ENCODE assay signal across 8 cellular contexts in the genomic region with DNA sequence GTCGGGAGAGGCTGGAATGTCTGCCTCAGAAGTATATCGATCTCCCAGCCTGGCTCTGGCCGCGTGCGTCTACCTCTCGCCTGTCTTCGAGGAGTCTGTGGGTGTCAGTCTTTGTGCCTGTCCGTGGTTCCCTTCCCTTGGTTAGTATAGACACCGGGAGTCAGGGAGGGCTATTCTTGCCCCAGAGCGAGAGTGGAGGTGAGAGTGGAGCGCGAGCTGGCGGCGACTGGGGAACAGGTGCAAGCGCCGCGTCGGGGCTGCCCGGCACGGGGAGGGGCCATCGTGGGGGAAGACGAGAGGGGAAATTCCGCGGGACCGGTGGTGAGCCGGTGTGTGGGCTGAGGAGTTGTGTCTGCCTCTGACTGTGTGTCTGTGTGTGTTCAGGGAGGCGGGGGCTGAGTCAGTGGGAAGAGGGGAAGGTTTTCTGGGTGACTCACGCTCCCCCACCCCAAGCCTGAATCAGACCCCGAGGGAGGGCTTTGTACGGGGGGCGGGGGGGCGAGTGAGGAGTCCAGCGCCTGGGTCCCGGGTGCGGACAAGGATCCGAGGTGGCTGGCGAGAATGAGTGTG. TPM values are rescaled to one million over a fixed set of nuclear protein-coding genes. Genes with fewer than 3 reads are reported as not detected.
DNase-seq lines count a peak whose midpoint lies in the region; ATAC-seq and TF ChIP-seq lines count a peak whose summit lies in the region.

No MANE protein-coding gene starts in this region.

- peak overlapping the region; percentile 99 for H3K27ac Mint-ChIP-seq in activated naive CD8-positive, alpha-beta T cell treated with anti-CD3 and anti-CD28 coated beads, Interleukin-2, amount 50 U/mL, for 24 hours

- H3K4me3 Mint-ChIP-seq in activated naive CD8-positive, alpha-beta T cell treated with anti-CD3 and anti-CD28 coated beads, Interleukin-2, amount 50 U/mL, for 24 hours: peak overlapping the region; percentile 91

- H3K27me3 ChIP-seq in left ventricle myocardium inferior (ENCODE audit: low read depth): no peaks in the 10 kb centered on the region
- no peaks in the 10 kb centered on the region for H3K27me3 ChIP-seq in vagina

- H3K9me3 ChIP-seq in left ventricle myocardium inferior (replicated peaks) (no peaks in the 10 kb centered on the region), vagina (no peaks in the 10 kb centered on the region)

- H3K4me1 Mint-ChIP-seq in activated naive CD8-positive, alpha-beta T cell treated with anti-CD3 and anti-CD28 coated beads, Interleukin-2, amount 50 U/mL, for 24 hours: peaks cover 58% of the 10 kb centered on the region

- H3K9me3 Mint-ChIP-seq in activated naive CD8-positive, alpha-beta T cell treated with anti-CD3 and anti-CD28 coated beads, Interleukin-2, amount 50 U/mL, for 24 hours: no peaks in the 10 kb centered on the region

- peaks cover 84% of the 10 kb centered on the region for H3K4me1 ChIP-seq in left ventricle myocardium inferior
- peaks cover 75% of the 10 kb centered on the region for H3K4me1 ChIP-seq in vagina

- H3K27me3 Mint-ChIP-seq in activated naive CD8-positive, alpha-beta T cell treated with anti-CD3 and anti-CD28 coated beads, Interleukin-2, amount 50 U/mL, for 24 hours: no peaks in the 10 kb centered on the region

- no peak for TF ChIP-seq POLR2A in vagina (IDR thresholded peaks at IDR 0.05)

- H3K36me3 ChIP-seq in left ventricle myocardium inferior: peaks cover 20% of the 10 kb centered on the region
- H3K36me3 ChIP-seq in vagina: peaks cover 0 to 17% of the 10 kb centered on the region in 2 donors

- DNase-seq in activated naive CD8-positive, alpha-beta T cell treated with anti-CD3 and anti-CD28 coated beads, Interleukin-2, amount 50 U/mL, for 24 hours: peak; percentile 96
- DNase-seq in left ventricle myocardium inferior (peak; percentile 55), pulmonary artery endothelial cell (ENCODE audit: low read depth, low spot score) (peak; percentile 73), vagina (ENCODE audit: extremely low spot score in 2 of 2) (peak in 1 of 2 donors; percentile 96), HuH-7 (ENCODE audit: low spot score) (no peak)

- intact Hi-C loops in left ventricle myocardium inferior (cut with micrococcal nuclease) (no loop called here), vagina (cut with DNase I) (loop anchor here (5.0 kb wide), 1 partner anchor 265 kb away; a partner anchor contains a TSS)

- peak overlapping the region; percentile 80 for H3K4me3 ChIP-seq in left ventricle myocardium inferior
- peak overlapping the region; percentile 58 to 69 for H3K4me3 ChIP-seq in vagina

- ATAC-seq in GM18517 (IDR thresholded peaks at IDR 0.05; ENCODE audit: unreplicated experiment): peak; percentile 27
- peak; percentile 27 for ATAC-seq in HG03045 (IDR thresholded peaks at IDR 0.05; ENCODE audit: unreplicated experiment)
- peak; percentile 12 for ATAC-seq in SK-N-SH treated with all-trans-retinoic acid at 6 μM for 48 hours
- peak; percentile 37 for ATAC-seq in activated naive CD8-positive, alpha-beta T cell treated with anti-CD3 and anti-CD28 coated beads, Interleukin-2, amount 50 U/mL, for 24 hours

- TF ChIP-seq CTCF in left ventricle myocardium inferior (IDR thresholded peaks at IDR 0.05; ENCODE audit: borderline replicate concordance) (no peak), vagina (IDR thresholded peaks at IDR 0.05) (no peak)

- H3K27ac ChIP-seq in left ventricle myocardium inferior (replicated peaks) (peak overlapping the region; percentile 96), vagina (peak overlapping the region; percentile 99)

- peaks cover 16% of the 10 kb centered on the region for H3K36me3 Mint-ChIP-seq in activated naive CD8-positive, alpha-beta T cell treated with anti-CD3 and anti-CD28 coated beads, Interleukin-2, amount 50 U/mL, for 24 hours (ENCODE audit: low read depth)

TF ChIP-seq in SK-N-SH treated with all-trans-retinoic acid at 6 μM for 48 hours, 23 proteins besides CTCF, POLR2A, EP300 and RAD21:
- TF ChIP-seq TOX (CRISPR knock-in tag; IDR thresholded peaks at IDR 0.05; ENCODE audit: borderline replicate concordance): no peak
- TF ChIP-seq SNAI2 (CRISPR knock-in tag; IDR thresholded peaks at IDR 0.05): 0 out of 2 replicates have a peak, but pooled peaks have one; percentile 42
TF ChIP-seq in SK-N-SH treated with all-trans-retinoic acid at 6 μM for 48 hours: peak in this region for 1.

RNA-seq across cellular contexts. Expression of a gene that starts 8.4 kb away (rescaled TPM):
- total RNA-seq in left ventricle myocardium inferior: 23.3 TPM
- 2.0 and 3.1 TPM in 2 replicates for total RNA-seq in pulmonary artery endothelial cell
- total RNA-seq in vagina: 12.5 TPM

RNA-seq across cellular contexts. Expression of a gene that starts 12.4 kb away (rescaled TPM):
- total RNA-seq in left ventricle myocardium inferior: 26.4 TPM
- total RNA-seq in pulmonary artery endothelial cell: 5.8 and 19.8 TPM in 2 replicates
- total RNA-seq in vagina: 26.3 TPM

RNA-seq across cellular contexts. Expression of a gene that starts 14.9 kb away (rescaled TPM):
- total RNA-seq in left ventricle myocardium inferior (89.8 TPM), pulmonary artery endothelial cell (95.4 and 120 TPM in 2 replicates), vagina (83.5 TPM)

RNA-seq across cellular contexts. Expression of a gene that starts 15.3 kb away (rescaled TPM):
- total RNA-seq in left ventricle myocardium inferior: 17.8 TPM
- total RNA-seq in pulmonary artery endothelial cell: 9.8 and 13.2 TPM in 2 replicates
- total RNA-seq in vagina: 4.4 TPM

RNA-seq across cellular contexts. Expression of a gene that starts 46.1 kb away (rescaled TPM):
- total RNA-seq in left ventricle myocardium inferior: 15.6 TPM
- total RNA-seq in pulmonary artery endothelial cell: 144 and 220 TPM in 2 replicates
- total RNA-seq in vagina: 128 TPM
